ENCODE assay signal across 1 cellular context in the genomic region with DNA sequence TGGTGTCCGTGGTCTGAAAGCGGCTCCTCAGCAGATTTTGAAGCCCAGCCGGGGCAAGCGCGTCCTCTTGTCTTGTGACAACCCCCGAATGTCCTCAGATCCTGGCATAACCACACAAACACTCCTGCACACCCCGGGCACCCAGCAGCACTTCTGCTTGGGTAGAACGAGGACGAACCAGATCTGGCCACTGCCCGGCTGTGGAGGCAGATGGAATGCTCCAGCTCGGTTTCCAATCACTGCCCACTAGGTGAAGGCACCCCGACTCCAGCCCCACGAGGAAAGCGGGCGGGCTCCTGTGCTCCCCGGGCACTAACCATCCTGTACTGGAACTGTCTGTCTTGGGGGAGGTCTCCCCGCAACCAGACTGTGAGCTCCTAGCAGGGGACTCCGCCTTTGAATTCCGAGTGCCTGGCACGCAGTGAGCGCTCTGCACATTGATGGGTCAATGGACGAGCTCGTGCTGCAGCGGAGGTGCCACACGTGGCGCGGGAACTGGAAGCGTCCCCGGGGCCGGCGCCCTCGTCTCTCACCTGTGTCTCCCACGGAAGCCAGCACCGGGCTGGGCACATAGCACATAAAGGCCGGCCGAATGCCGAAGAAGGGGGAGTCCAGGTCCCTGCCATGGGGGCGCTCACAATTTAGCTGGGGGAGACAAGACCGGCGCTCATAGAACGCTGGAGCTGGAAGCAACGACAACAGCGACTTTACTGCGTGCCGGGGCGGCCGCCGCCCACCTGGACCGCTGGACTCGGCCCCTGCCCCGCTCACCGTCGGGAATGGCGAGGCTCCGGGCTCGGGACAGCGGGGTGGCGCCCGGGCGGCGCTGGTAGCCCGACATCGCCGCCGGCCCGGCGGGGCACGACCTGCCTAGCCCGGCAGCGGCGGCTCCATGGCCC.
TF ChIP-seq lines count a peak whose summit lies in the region.

No MANE protein-coding gene starts in this region.

TF ChIP-seq in HepG2, 621 proteins besides CTCF, POLR2A, EP300 and RAD21 (continued from another document and continues in another):
- TF ChIP-seq, protein P1, sequence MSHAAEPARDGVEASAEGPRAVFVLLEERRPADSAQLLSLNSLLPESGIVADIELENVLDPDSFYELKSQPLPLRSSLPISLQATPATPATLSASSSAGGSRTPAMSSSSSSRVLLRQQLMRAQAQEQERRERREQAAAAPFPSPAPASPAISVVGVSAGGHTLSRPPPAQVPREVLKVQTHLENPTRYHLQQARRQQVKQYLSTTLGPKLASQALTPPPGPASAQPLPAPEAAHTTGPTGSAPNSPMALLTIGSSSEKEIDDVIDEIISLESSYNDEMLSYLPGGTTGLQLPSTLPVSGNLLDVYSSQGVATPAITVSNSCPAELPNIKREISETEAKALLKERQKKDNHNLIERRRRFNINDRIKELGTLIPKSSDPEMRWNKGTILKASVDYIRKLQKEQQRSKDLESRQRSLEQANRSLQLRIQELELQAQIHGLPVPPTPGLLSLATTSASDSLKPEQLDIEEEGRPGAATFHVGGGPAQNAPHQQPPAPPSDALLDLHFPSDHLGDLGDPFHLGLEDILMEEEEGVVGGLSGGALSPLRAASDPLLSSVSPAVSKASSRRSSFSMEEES (CRISPR knock-in tag; IDR thresholded peaks at IDR 0.05) = peak; percentile 31; the same call in 1 of the 2 replicates
- TF ChIP-seq, protein P2, sequence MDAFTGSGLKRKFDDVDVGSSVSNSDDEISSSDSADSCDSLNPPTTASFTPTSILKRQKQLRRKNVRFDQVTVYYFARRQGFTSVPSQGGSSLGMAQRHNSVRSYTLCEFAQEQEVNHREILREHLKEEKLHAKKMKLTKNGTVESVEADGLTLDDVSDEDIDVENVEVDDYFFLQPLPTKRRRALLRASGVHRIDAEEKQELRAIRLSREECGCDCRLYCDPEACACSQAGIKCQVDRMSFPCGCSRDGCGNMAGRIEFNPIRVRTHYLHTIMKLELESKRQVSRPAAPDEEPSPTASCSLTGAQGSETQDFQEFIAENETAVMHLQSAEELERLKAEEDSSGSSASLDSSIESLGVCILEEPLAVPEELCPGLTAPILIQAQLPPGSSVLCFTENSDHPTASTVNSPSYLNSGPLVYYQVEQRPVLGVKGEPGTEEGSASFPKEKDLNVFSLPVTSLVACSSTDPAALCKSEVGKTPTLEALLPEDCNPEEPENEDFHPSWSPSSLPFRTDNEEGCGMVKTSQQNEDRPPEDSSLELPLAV (CRISPR knock-in tag; conservative IDR thresholded peaks at IDR 0.05; ENCODE audit: low read depth) = peak; percentile 66; the same call in 1 of the 2 replicates
- TF ChIP-seq ZZZ3 (CRISPR knock-in tag; IDR thresholded peaks at IDR 0.05; ENCODE audit: borderline replicate concordance) (no peak), MIXL1 (CRISPR knock-in tag; IDR thresholded peaks at IDR 0.05) (no peak), ZNF781 (CRISPR knock-in tag; IDR thresholded peaks at IDR 0.05; ENCODE audit: borderline replicate concordance, not compliant biosample characterization) (no peak), PRMT3 (CRISPR knock-in tag; IDR thresholded peaks at IDR 0.05; ENCODE audit: borderline replicate concordance, low read depth) (no peak), NAIF1 (CRISPR knock-in tag; IDR thresholded peaks at IDR 0.05; ENCODE audit: borderline replicate concordance) (no peak), ZNF414 (CRISPR knock-in tag; IDR thresholded peaks at IDR 0.05) (no peak), E2F1 (CRISPR knock-in tag; IDR thresholded peaks at IDR 0.05) (0 out of 2 replicates have a peak, but pooled peaks have one; percentile 18), POGZ (CRISPR knock-in tag; IDR thresholded peaks at IDR 0.05) (no peak), ERF (CRISPR knock-in tag; IDR thresholded peaks at IDR 0.05) (no peak), CENPX (CRISPR knock-in tag; IDR thresholded peaks at IDR 0.05) (no peak), ZSCAN29 (CRISPR knock-in tag; conservative IDR thresholded peaks at IDR 0.05) (0 out of 2 replicates have a peak, but pooled peaks have one; percentile 23), MAFG (CRISPR knock-in tag; IDR thresholded peaks at IDR 0.05) (peak; percentile 52; the same call in 1 of the 2 replicates), ZNF614 (CRISPR knock-in tag; IDR thresholded peaks at IDR 0.05; ENCODE audit: borderline replicate concordance) (no peak), ZFP90 (CRISPR knock-in tag; IDR thresholded peaks at IDR 0.05; ENCODE audit: borderline replicate concordance) (peak; percentile 43; the same call in 1 of the 2 replicates), MXI1 (IDR thresholded peaks at IDR 0.05; ENCODE audit: borderline replicate concordance, low read depth, low read length) (peak; percentile 71; the same call in 2 of the 3 replicates), MYNN (CRISPR knock-in tag; IDR thresholded peaks at IDR 0.05; ENCODE audit: low read depth) (no peak), ZNF577 (CRISPR knock-in tag; IDR thresholded peaks at IDR 0.05; ENCODE audit: borderline replicate concordance, low read depth) (no peak), ZNF530 (CRISPR knock-in tag; IDR thresholded peaks at IDR 0.05; ENCODE audit: low read depth) (no peak), SMAD9 (CRISPR knock-in tag; IDR thresholded peaks at IDR 0.05) (no peak), UBTF (CRISPR knock-in tag; IDR thresholded peaks at IDR 0.05) (no peak; the same call in 1 of the 2 replicates), ZNF605 (CRISPR knock-in tag; IDR thresholded peaks at IDR 0.05) (0 out of 2 replicates have a peak, but pooled peaks have one; percentile 58), ZNF589 (CRISPR knock-in tag; conservative IDR thresholded peaks at IDR 0.05) (0 out of 2 replicates have a peak, but pooled peaks have one; percentile 15), ZNF12 (CRISPR knock-in tag; IDR thresholded peaks at IDR 0.05) (no peak), ZNF572 (CRISPR knock-in tag; IDR thresholded peaks at IDR 0.05) (0 out of 2 replicates have a peak, but pooled peaks have one; percentile 21), CCAR2 (optimal IDR thresholded peaks at IDR 0.05; ENCODE audit: low read depth, low read length) (no peak), TRIM24 (CRISPR knock-in tag; IDR thresholded peaks at IDR 0.05) (no peak), HMG20A (CRISPR knock-in tag; IDR thresholded peaks at IDR 0.05; ENCODE audit: borderline replicate concordance) (no peak), CENPT (CRISPR knock-in tag; IDR thresholded peaks at IDR 0.05; ENCODE audit: low read depth) (no peak), REXO4 (CRISPR knock-in tag; IDR thresholded peaks at IDR 0.05; ENCODE audit: borderline replicate concordance) (peak; percentile 68; the same call in 1 of the 2 replicates), CBX2 (IDR thresholded peaks at IDR 0.05; ENCODE audit: low read depth, low read length) (no peak), CBX2 (CRISPR knock-in tag; IDR thresholded peaks at IDR 0.05; ENCODE audit: low read depth) (no peak), RNF2 (conservative IDR thresholded peaks at IDR 0.05; ENCODE audit: low read depth) (peak; percentile 95), TP53 (CRISPR knock-in tag; conservative IDR thresholded peaks at IDR 0.05) (peak; percentile 78; the same call in 1 of the 2 replicates), ZNF34 (CRISPR knock-in tag; IDR thresholded peaks at IDR 0.05; ENCODE audit: borderline replicate concordance) (no peak)
- TF ChIP-seq, protein P3, sequence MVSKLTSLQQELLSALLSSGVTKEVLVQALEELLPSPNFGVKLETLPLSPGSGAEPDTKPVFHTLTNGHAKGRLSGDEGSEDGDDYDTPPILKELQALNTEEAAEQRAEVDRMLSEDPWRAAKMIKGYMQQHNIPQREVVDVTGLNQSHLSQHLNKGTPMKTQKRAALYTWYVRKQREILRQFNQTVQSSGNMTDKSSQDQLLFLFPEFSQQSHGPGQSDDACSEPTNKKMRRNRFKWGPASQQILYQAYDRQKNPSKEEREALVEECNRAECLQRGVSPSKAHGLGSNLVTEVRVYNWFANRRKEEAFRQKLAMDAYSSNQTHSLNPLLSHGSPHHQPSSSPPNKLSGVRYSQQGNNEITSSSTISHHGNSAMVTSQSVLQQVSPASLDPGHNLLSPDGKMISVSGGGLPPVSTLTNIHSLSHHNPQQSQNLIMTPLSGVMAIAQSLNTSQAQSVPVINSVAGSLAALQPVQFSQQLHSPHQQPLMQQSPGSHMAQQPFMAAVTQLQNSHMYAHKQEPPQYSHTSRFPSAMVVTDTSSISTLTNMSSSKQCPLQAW (CRISPR knock-in tag; IDR thresholded peaks at IDR 0.05) = peak; percentile 28; the same call in 1 of the 2 replicates
- TF ChIP-seq, protein P4, sequence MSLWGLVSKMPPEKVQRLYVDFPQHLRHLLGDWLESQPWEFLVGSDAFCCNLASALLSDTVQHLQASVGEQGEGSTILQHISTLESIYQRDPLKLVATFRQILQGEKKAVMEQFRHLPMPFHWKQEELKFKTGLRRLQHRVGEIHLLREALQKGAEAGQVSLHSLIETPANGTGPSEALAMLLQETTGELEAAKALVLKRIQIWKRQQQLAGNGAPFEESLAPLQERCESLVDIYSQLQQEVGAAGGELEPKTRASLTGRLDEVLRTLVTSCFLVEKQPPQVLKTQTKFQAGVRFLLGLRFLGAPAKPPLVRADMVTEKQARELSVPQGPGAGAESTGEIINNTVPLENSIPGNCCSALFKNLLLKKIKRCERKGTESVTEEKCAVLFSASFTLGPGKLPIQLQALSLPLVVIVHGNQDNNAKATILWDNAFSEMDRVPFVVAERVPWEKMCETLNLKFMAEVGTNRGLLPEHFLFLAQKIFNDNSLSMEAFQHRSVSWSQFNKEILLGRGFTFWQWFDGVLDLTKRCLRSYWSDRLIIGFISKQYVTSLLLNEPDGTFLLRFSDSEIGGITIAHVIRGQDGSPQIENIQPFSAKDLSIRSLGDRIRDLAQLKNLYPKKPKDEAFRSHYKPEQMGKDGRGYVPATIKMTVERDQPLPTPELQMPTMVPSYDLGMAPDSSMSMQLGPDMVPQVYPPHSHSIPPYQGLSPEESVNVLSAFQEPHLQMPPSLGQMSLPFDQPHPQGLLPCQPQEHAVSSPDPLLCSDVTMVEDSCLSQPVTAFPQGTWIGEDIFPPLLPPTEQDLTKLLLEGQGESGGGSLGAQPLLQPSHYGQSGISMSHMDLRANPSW (CRISPR knock-in tag; IDR thresholded peaks at IDR 0.05; ENCODE audit: borderline replicate concordance) = no peak
- TF ChIP-seq, protein P5, sequence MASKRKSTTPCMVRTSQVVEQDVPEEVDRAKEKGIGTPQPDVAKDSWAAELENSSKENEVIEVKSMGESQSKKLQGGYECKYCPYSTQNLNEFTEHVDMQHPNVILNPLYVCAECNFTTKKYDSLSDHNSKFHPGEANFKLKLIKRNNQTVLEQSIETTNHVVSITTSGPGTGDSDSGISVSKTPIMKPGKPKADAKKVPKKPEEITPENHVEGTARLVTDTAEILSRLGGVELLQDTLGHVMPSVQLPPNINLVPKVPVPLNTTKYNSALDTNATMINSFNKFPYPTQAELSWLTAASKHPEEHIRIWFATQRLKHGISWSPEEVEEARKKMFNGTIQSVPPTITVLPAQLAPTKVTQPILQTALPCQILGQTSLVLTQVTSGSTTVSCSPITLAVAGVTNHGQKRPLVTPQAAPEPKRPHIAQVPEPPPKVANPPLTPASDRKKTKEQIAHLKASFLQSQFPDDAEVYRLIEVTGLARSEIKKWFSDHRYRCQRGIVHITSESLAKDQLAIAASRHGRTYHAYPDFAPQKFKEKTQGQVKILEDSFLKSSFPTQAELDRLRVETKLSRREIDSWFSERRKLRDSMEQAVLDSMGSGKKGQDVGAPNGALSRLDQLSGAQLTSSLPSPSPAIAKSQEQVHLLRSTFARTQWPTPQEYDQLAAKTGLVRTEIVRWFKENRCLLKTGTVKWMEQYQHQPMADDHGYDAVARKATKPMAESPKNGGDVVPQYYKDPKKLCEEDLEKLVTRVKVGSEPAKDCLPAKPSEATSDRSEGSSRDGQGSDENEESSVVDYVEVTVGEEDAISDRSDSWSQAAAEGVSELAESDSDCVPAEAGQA (IDR thresholded peaks at IDR 0.05; ENCODE audit: low read depth) = no peak
- TF ChIP-seq, protein P5 (CRISPR knock-in tag; IDR thresholded peaks at IDR 0.05; ENCODE audit: borderline replicate concordance) = peak; percentile 81; the same call in 1 of the 2 replicates
